8 cellular contexts compared by ENCODE assay signal in the genomic region with DNA sequence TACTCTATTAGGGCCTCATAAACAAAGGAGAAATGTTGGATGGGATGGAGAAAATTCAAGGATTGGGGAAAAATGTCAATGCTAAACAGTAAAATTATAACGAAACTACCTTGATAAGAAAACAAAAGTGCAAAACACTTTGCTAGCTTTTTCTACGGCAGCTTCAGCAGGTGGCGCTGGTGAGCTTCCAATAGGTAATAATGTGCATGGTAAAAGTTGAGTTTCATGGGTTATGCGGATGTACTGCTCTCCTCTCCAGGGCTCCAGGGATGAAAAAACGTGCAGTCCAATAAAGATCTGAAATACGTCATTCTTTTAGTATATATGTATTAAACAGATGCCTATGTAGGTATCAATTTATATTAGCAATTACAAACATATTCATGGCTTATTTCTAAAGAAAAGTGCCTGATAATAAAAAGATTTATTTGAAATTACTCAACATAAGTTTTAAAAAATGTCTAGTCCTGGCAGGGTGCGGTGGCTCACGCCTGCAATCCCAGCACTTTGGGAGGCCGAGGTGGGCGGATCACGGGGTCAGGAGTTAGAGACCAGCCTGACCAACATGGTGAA.
A peak's percentile ranks its signal among the peaks of the same experiment; 100 is the strongest.
DNase-seq lines count a peak whose midpoint lies in the region; ATAC-seq and TF ChIP-seq lines count a peak whose summit lies in the region.

No MANE protein-coding gene starts in this region.

- CTCF ChIA-PET in activated CD8-positive, alpha-beta T cell treated with anti-CD3 and anti-CD28 coated beads for 36 hours (lab: Charles Lee), result interaction anchor here (1.0 to 1.2 kb wide), 4 partner anchors 10 to 1501 kb away, joined by 3 read pairs; no protein-coding TSS in a partner anchor

- no peak overlapping the region for H3K4me3 Mint-ChIP-seq in activated CD8-positive, alpha-beta T cell treated with anti-CD3 and anti-CD28 coated beads for 36 hours

- peak; percentile 4 for DNase-seq in CMK (ENCODE audit: low read depth)
- DNase-seq in NCI-H446 (lab: John Stamatoyannopoulos, UW), result peak; percentile 27 to 79
- peak; percentile 68 for DNase-seq in activated CD8-positive, alpha-beta T cell treated with anti-CD3 and anti-CD28 coated beads for 36 hours
- DNase-seq in glomerular visceral epithelial cell (ENCODE audit: extremely low spot score), result peak; percentile 29
- peak; percentile 2 for DNase-seq in pulmonary artery endothelial cell (ENCODE audit: low read depth, low spot score)
- no peak for DNase-seq in NCI-H1048 (lab: John Stamatoyannopoulos, UW)

- ATAC-seq in GM18858 (IDR thresholded peaks at IDR 0.05; ENCODE audit: unreplicated experiment) (peak; percentile 86), HG03135 (IDR thresholded peaks at IDR 0.05; ENCODE audit: unreplicated experiment) (peak; percentile 69)
- ATAC-seq in activated CD8-positive, alpha-beta T cell treated with anti-CD3 and anti-CD28 coated beads for 36 hours, result no peak

- no peaks in the 10 kb centered on the region for H3K27me3 Mint-ChIP-seq in activated CD8-positive, alpha-beta T cell treated with anti-CD3 and anti-CD28 coated beads for 36 hours

- H3K9me3 Mint-ChIP-seq in activated CD8-positive, alpha-beta T cell treated with anti-CD3 and anti-CD28 coated beads for 36 hours, result no peaks in the 10 kb centered on the region

- H3K4me1 Mint-ChIP-seq in activated CD8-positive, alpha-beta T cell treated with anti-CD3 and anti-CD28 coated beads for 36 hours (ENCODE audit: low read depth), result no peaks in the 10 kb centered on the region

- POLR2A ChIA-PET in activated CD8-positive, alpha-beta T cell treated with anti-CD3 and anti-CD28 coated beads for 36 hours (lab: Charles Lee), result no interaction called here

- intact Hi-C loops in activated CD8-positive, alpha-beta T cell treated with anti-CD3 and anti-CD28 coated beads for 36 hours (cut with micrococcal nuclease), result no loop called here

- H3K27ac Mint-ChIP-seq in activated CD8-positive, alpha-beta T cell treated with anti-CD3 and anti-CD28 coated beads for 36 hours, result no peak overlapping the region

- H3K36me3 Mint-ChIP-seq in activated CD8-positive, alpha-beta T cell treated with anti-CD3 and anti-CD28 coated beads for 36 hours (ENCODE audit: low read depth), result no peaks in the 10 kb centered on the region

- TF ChIP-seq CTCF in activated CD8-positive, alpha-beta T cell treated with anti-CD3 and anti-CD28 coated beads for 36 hours (IDR thresholded peaks at IDR 0.05), result peak; percentile 84
